In genomic region chr16:9316615-9317014, GRCh38 we compare ENCODE assay signal across 13 cellular contexts.
DNase-seq lines count a peak whose midpoint lies in the region; ATAC-seq, FAIRE-seq and TF ChIP-seq lines count a peak whose summit lies in the region.
"Had no signal": no experiment of that assay in that cellular context is flagged by ENCODE, and none has a peak within 500 bp of the region (broad histone marks: within the 10 kb centered on the region; RNA-seq: fewer than 3 reads in every experiment).

No MANE protein-coding gene starts in this region.

- intact Hi-C loops in mucosa of descending colon (cut with DNase I, micrococcal nuclease), result no loop called here
- intact Hi-C loops in kidney (cut with DNase I), result no loop called here

- DNase-seq in SK-MEL-5 (ENCODE audit: low read depth, low spot score) (peak; percentile 10), kidney tubule cell (ENCODE audit: low spot score) (peak; percentile 72), mucosa of descending colon (peak in 1 of 3 donors; percentile 44), kidney (no peak), NCI-H2227 treated with DMSO at 0.1 percent for 48 hours (lab: John Stamatoyannopoulos, UW) (no peak), cortex of kidney (lab: John Stamatoyannopoulos, UW) (no peak)
- DNase-seq: CD8-positive, alpha-beta T cell; H9; NCI-H1048; NCI-H69; PC-9 had no signal

- H3K9me3 ChIP-seq in mucosa of descending colon (no peaks in the 10 kb centered on the region), kidney (ENCODE audit: control insufficient read depth in 1 of 2, low read length in 2 of 2) (peaks cover 0 to 3% of the 10 kb centered on the region in 2 donors)

- ATAC-seq in mucosa of descending colon, result peak; percentile 92
- no peak for ATAC-seq in GM19395 (IDR thresholded peaks at IDR 0.05; ENCODE audit: unreplicated experiment)
- ATAC-seq: CD8-positive, alpha-beta T cell had no signal

- H3K36me3 ChIP-seq in mucosa of descending colon (ENCODE audit: low read depth), result no peaks in the 10 kb centered on the region
- no peaks in the 10 kb centered on the region for H3K36me3 ChIP-seq in kidney (ENCODE audit: control insufficient read depth in 1 of 2, insufficient read depth in 2 of 2, low read length in 2 of 2)

- in situ Hi-C loops in SK-MEL-5 (cut with HindIII; ENCODE audit: low pct_unique_long_range_greater_than_20kb, low sequenced_read_pairs), result no loop called here

- TF ChIP-seq CTCF in mucosa of descending colon (IDR thresholded peaks at IDR 0.05), result no peak
- no peak for TF ChIP-seq CTCF in kidney (IDR thresholded peaks at IDR 0.05; ENCODE audit: borderline replicate concordance, extremely low read depth, insufficient read depth)

- no peak overlapping the region for H3K9ac ChIP-seq in kidney (ENCODE audit: low read length in 2 of 2)

- H3K27ac ChIP-seq in kidney (ENCODE audit: low read depth in 2 of 2, low read length in 2 of 2), result no peak overlapping the region
- H3K27ac ChIP-seq: PC-9, SK-N-MC had no signal

- no peak for FAIRE-seq in kidney (lab: Jason Lieb, UNC)

- H3K4me1 ChIP-seq in mucosa of descending colon (ENCODE audit: low read depth) (peaks cover 8% of the 10 kb centered on the region), kidney (ENCODE audit: control insufficient read depth in 1 of 2, insufficient read depth in 1 of 2, low read depth in 1 of 2, low read length in 2 of 2) (no peaks in the 10 kb centered on the region)

- no peak overlapping the region for H3K4me3 ChIP-seq in mucosa of descending colon
- no peak overlapping the region for H3K4me3 ChIP-seq in kidney (ENCODE audit: low read length in 2 of 2)
- H3K4me3 ChIP-seq: PC-9, SK-N-MC had no signal

Comparison
In these comparisons a context has a peak if more than half of its experiments do, and no peak if none do; other contexts are left out.
1. DNase-seq: peak in SK-MEL-5 (single experiment) and kidney tubule cell (single experiment); none in kidney (single experiment), NCI-H2227 treated with DMSO at 0.1 percent for 48 hours (single experiment) and cortex of kidney (single experiment).